Comparison of ENCODE assay signal across 8 cellular contexts in the genomic region with DNA sequence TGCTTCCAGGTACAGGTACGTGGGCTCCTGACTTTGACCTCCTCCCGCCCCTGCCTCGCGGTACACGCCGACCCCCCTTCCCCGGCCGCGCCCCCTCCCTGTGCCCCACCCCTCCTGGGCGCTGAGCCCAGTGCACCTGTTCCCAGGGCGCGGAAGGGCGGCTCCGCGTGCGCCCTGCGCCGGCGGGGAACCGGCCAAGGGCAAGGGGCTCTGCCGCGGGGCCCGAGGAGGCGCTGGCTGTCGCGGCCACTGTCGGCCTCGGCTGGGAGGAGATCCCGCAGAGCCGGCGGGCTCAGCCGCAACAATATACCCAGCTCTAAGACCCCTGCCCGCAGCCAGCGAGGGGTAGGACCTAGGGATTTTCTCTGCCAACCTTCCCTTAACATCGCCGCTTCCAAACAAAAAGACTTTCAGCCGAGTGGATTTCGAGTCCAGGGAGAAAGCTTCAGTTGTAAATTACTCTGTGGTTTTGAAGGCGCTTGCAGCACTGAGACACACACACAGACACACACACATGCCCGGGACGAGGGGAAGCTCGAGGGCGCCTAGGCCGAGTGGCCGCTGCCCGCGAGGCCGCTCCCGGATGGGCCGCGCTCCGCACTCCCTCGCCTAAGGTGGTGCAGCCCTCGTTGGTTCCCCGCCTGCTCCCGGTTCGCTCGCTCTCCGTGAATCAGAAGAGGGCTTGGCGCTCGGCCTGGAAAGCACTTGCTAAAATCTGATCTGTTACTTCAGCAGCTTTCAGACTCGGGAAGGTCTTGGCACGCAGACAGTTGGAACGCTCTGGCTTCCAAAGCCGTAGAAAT. TPM values are rescaled to one million over a fixed set of nuclear protein-coding genes. Genes with fewer than 3 reads are reported as not detected.
DNase-seq lines count a peak whose midpoint lies in the region; ATAC-seq, FAIRE-seq and TF ChIP-seq lines count a peak whose summit lies in the region.

No MANE protein-coding gene starts in this region.

- H3K27ac Mint-ChIP-seq in stimulated activated naive CD8-positive, alpha-beta T cell treated with anti-CD3 and anti-CD28 coated beads, Interleukin-15, Interleukin-2, amounts not matched to agents 100 ng/mL and 50 ng/mL, for 24 hours = no peak overlapping the region
- H3K27ac Mint-ChIP-seq in astrocyte (ENCODE audit: unreplicated experiment) = peak overlapping the region; percentile 12

- ATAC-seq in stimulated activated naive CD8-positive, alpha-beta T cell treated with anti-CD3 and anti-CD28 coated beads, Interleukin-15, Interleukin-2, amounts not matched to agents 100 U/mL and 50 U/mL, for 24 hours = no peak
- no peak for ATAC-seq in HG03280 (IDR thresholded peaks at IDR 0.05; ENCODE audit: unreplicated experiment)

- H3K36me3 ChIP-seq in astrocyte (ENCODE audit: insufficient read depth, low read length) = no peaks in the 10 kb centered on the region

- H3K27me3 ChIP-seq in astrocyte (ENCODE audit: insufficient read depth, low read length) = peaks cover 11% of the 10 kb centered on the region

- H3K9ac ChIP-seq in astrocyte (ENCODE audit: low read length) = no peak overlapping the region

- TF ChIP-seq CTCF in astrocyte (IDR thresholded peaks at IDR 0.05; ENCODE audit: insufficient read depth, low read depth, low read length) = no peak
- TF ChIP-seq CTCF in retinal pigment epithelial cell (conservative IDR thresholded peaks at IDR 0.05; ENCODE audit: low read depth, low read length) = no peak

- peak overlapping the region; percentile 73 for H3K4me3 Mint-ChIP-seq in stimulated activated naive CD8-positive, alpha-beta T cell treated with anti-CD3 and anti-CD28 coated beads, Interleukin-15, Interleukin-2, amounts not matched to agents 100 ng/mL and 50 ng/mL, for 24 hours
- peak overlapping the region; percentile 74 for H3K4me3 Mint-ChIP-seq in astrocyte (ENCODE audit: unreplicated experiment)

- no peaks in the 10 kb centered on the region for H3K79me2 ChIP-seq in astrocyte (ENCODE audit: insufficient read depth, low read length)

- H3K9me3 ChIP-seq in astrocyte (ENCODE audit: insufficient read depth, low read depth, low read length) = no peaks in the 10 kb centered on the region

- H3K4me1 Mint-ChIP-seq in stimulated activated naive CD8-positive, alpha-beta T cell treated with anti-CD3 and anti-CD28 coated beads, Interleukin-15, Interleukin-2, amounts not matched to agents 100 ng/mL and 50 ng/mL, for 24 hours (ENCODE audit: low read depth) = peaks cover 18% of the 10 kb centered on the region
- H3K4me1 Mint-ChIP-seq in astrocyte (ENCODE audit: low read depth, unreplicated experiment) = peaks cover 6% of the 10 kb centered on the region

- peaks cover 59% of the 10 kb centered on the region for H4K20me1 ChIP-seq in astrocyte (ENCODE audit: insufficient read depth, low read length)

- H3K36me3 Mint-ChIP-seq in stimulated activated naive CD8-positive, alpha-beta T cell treated with anti-CD3 and anti-CD28 coated beads, Interleukin-15, Interleukin-2, amounts not matched to agents 100 ng/mL and 50 ng/mL, for 24 hours (ENCODE audit: low read depth) = no peaks in the 10 kb centered on the region
- no peaks in the 10 kb centered on the region for H3K36me3 Mint-ChIP-seq in astrocyte (ENCODE audit: low read depth, unreplicated experiment)

- peaks cover 33% of the 10 kb centered on the region for H3K27me3 Mint-ChIP-seq in stimulated activated naive CD8-positive, alpha-beta T cell treated with anti-CD3 and anti-CD28 coated beads, Interleukin-15, Interleukin-2, amounts not matched to agents 100 ng/mL and 50 ng/mL, for 24 hours
- peaks cover 8% of the 10 kb centered on the region for H3K27me3 Mint-ChIP-seq in astrocyte (ENCODE audit: low read depth, unreplicated experiment)

- peak overlapping the region; percentile 18 for H2AFZ ChIP-seq in astrocyte (ENCODE audit: low read depth, low read length)

- H3K4me3 ChIP-seq in astrocyte (ENCODE audit: insufficient read depth, low read depth, low read length) (peak overlapping the region; percentile 28), iPS-11a (ENCODE audit: low read depth, low read length) (peak overlapping the region; percentile 25), retinal pigment epithelial cell (ENCODE audit: low read length) (peak overlapping the region; percentile 65)

- peak overlapping the region; percentile 93 for H3K4me2 ChIP-seq in astrocyte (ENCODE audit: low read length)

- H3K27ac ChIP-seq in astrocyte (ENCODE audit: low read depth, low read length) = no peak overlapping the region

- no peaks in the 10 kb centered on the region for H3K9me3 Mint-ChIP-seq in stimulated activated naive CD8-positive, alpha-beta T cell treated with anti-CD3 and anti-CD28 coated beads, Interleukin-15, Interleukin-2, amounts not matched to agents 100 ng/mL and 50 ng/mL, for 24 hours
- no peaks in the 10 kb centered on the region for H3K9me3 Mint-ChIP-seq in astrocyte (ENCODE audit: unreplicated experiment)

- no peak for FAIRE-seq in astrocyte (lab: Jason Lieb, UNC)

- H3K4me1 ChIP-seq in astrocyte (ENCODE audit: insufficient read depth, low read length) = peaks cover 10% of the 10 kb centered on the region

- no peak for DNase-seq in stimulated activated naive CD8-positive, alpha-beta T cell treated with anti-CD3 and anti-CD28 coated beads, Interleukin-15, Interleukin-2, amounts not matched to agents 100 U/mL and 50 U/mL, for 24 hours
- peak; percentile 89 for DNase-seq in astrocyte (ENCODE audit: low read depth)
- peak; percentile 85 for DNase-seq in retinal pigment epithelial cell (ENCODE audit: low read depth)
- DNase-seq in cerebellum (ENCODE audit: low spot score) = no peak
- no peak for DNase-seq in cortex of kidney (lab: John Stamatoyannopoulos, UW)

RNA-seq across cellular contexts. Expression of gene FGF18, which starts 1.2 kb away (rescaled TPM):
- 0.89 and 1.2 TPM in 2 replicates for total RNA-seq in astrocyte
- total RNA-seq in cerebellum = 0.36 TPM

RNA-seq across cellular contexts. Expression of gene NPM1, which starts 33.0 kb away (rescaled TPM):
- total RNA-seq in astrocyte (1,191 and 1,219 TPM in 2 replicates), cerebellum (509 TPM)

Comparison
In these comparisons a context has a peak if more than half of its experiments do, and no peak if none do; other contexts are left out.
1. DNase-seq: peak in astrocyte (single experiment) and retinal pigment epithelial cell (single experiment); none in stimulated activated naive CD8-positive, alpha-beta T cell treated with anti-CD3 and anti-CD28 coated beads, Interleukin-15, Interleukin-2, amounts not matched to agents 100 U/mL and 50 U/mL, for 24 hours (single experiment), cerebellum (single experiment) and cortex of kidney (single experiment).
2. Peak in every context shown above with its lines, with median percentiles within 50 percentile points of each other: H3K4me3 ChIP-seq.